In genomic region chr15:51401872-51402517, GRCh38 we compare ENCODE assay signal across 1 cellular context.
TF ChIP-seq lines count a peak whose summit lies in the region.

No MANE protein-coding gene starts in this region.

TF ChIP-seq in SK-N-SH treated with all-trans-retinoic acid at 6 μM for 48 hours, 23 proteins besides CTCF, POLR2A, EP300 and RAD21 (continued from another document):
- no peak for TF ChIP-seq CSRNP3 (CRISPR knock-in tag; IDR thresholded peaks at IDR 0.05)
